ENCODE assay signal across 7 cellular contexts in genomic region chr2:72143441-72144356, GRCh38.
DNase-seq lines count a peak whose midpoint lies in the region; ATAC-seq and TF ChIP-seq lines count a peak whose summit lies in the region.

No MANE protein-coding gene starts in this region.

- H3K27me3 ChIP-seq in NT2/D1 (ENCODE audit: insufficient read depth, insufficient read length) (peaks cover 77% of the 10 kb centered on the region), subcutaneous abdominal adipose tissue (ENCODE audit: control insufficient read depth in 5 of 5, insufficient read depth in 4 of 5, low read length in 5 of 5) (peaks cover 0 to 22% (median 13%) of the 10 kb centered on the region in 5 donors)

- H3K9ac ChIP-seq in NT2/D1 (ENCODE audit: insufficient read length, low read depth) (peak overlapping the region; percentile 50), subcutaneous abdominal adipose tissue (ENCODE audit: low read length in 5 of 5) (peak overlapping the region in 1 of 5 donors; percentile 62)

- H3K4me3 Mint-ChIP-seq in memory B cell = peak overlapping the region; percentile 21

- ATAC-seq in memory B cell (ENCODE audit: low read depth) = no peak

- H3K27me3 Mint-ChIP-seq in memory B cell = peaks cover 20% of the 10 kb centered on the region

- no peak overlapping the region for H3K27ac Mint-ChIP-seq in memory B cell

- peaks cover 13% of the 10 kb centered on the region for H3K4me1 Mint-ChIP-seq in memory B cell

- H3K9me3 ChIP-seq in NT2/D1 (ENCODE audit: insufficient read depth, low read length) (peaks cover 6% of the 10 kb centered on the region; the same call in 1 of the 2 replicates), subcutaneous abdominal adipose tissue (ENCODE audit: control insufficient read depth in 5 of 5, low read length in 5 of 5) (no peaks in the 10 kb centered on the region)

- no peak for TF ChIP-seq CTCF in choroid plexus epithelial cell (conservative IDR thresholded peaks at IDR 0.05; ENCODE audit: low read depth, low read length)

- peaks cover 7% of the 10 kb centered on the region for H3K36me3 Mint-ChIP-seq in memory B cell

- peaks cover 6% of the 10 kb centered on the region for H3K4me1 ChIP-seq in NT2/D1 (ENCODE audit: insufficient read depth, insufficient read length)
- H3K4me1 ChIP-seq in subcutaneous abdominal adipose tissue (ENCODE audit: control insufficient read depth in 5 of 5, insufficient read depth in 5 of 5, low read length in 5 of 5) = peaks cover 2 to 93% (median 89%) of the 10 kb centered on the region in 5 donors

- H3K36me3 ChIP-seq in NT2/D1 (ENCODE audit: insufficient read depth, insufficient read length, low read length) (no peaks in the 10 kb centered on the region), subcutaneous abdominal adipose tissue (ENCODE audit: control insufficient read depth in 5 of 5, insufficient read depth in 5 of 5, low read length in 5 of 5) (no peaks in the 10 kb centered on the region)

- H3K27ac ChIP-seq in subcutaneous abdominal adipose tissue (ENCODE audit: low read depth, low read length) = peak overlapping the region; percentile 88

- DNase-seq in NT2/D1 (ENCODE audit: low read depth, low spot score) (no peak), choroid plexus epithelial cell (ENCODE audit: low read depth) (no peak), memory B cell (ENCODE audit: low spot score in 2 of 2) (no peak), hepatic stellate cell (ENCODE audit: low spot score) (no peak)
- DNase-seq in activated CD4-positive, alpha-beta T cell treated with anti-CD3 and anti-CD28 coated beads, Interleukin-2, amount 50 U/mL, for 1 hour = no peak
- DNase-seq in stimulated activated CD4-positive, alpha-beta T cell treated with anti-CD3 and anti-CD28 coated beads, Interleukin-4, amount 100 ng/mL, for 4 hours = no peak

- H3K4me3 ChIP-seq in NT2/D1 (ENCODE audit: insufficient read length, low read depth) (peak overlapping the region; percentile 24), choroid plexus epithelial cell (ENCODE audit: low read depth, low read length) (peak overlapping the region; percentile 36), subcutaneous abdominal adipose tissue (ENCODE audit: low read depth in 1 of 5, low read length in 5 of 5) (peak overlapping the region; percentile 50 to 60 (median 51))

- H3K9me3 Mint-ChIP-seq in memory B cell = peaks cover 5% of the 10 kb centered on the region
